ENCODE assay signal across 9 cellular contexts in the genomic region with DNA sequence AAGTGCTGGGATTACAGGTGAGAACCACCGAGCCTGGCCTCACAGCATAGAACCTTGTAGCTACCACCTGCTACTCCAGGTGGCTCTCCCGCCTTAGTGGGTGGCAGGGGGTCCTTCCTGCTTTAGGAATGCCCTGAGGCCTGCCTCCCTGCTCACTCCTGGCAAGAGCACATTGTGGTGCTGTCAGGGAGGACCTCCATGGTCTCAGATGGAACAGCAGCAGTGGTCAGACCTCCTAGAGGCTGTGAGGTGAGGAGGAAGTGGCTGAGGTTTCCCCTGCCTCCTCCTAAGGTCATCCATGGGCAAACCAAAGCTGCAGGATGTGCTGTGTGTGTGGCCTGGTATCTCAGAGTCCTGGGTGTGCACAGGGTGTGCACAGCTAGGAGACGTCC. TPM values are rescaled to one million over a fixed set of nuclear protein-coding genes. Genes with fewer than 3 reads are reported as not detected.
A peak's percentile ranks its signal among the peaks of the same experiment; 100 is the strongest.
DNase-seq lines count a peak whose midpoint lies in the region; ATAC-seq and TF ChIP-seq lines count a peak whose summit lies in the region.
"Had no signal": no experiment of that assay in that cellular context is flagged by ENCODE, and none has a peak within 500 bp of the region (broad histone marks: within the 10 kb centered on the region; RNA-seq: fewer than 3 reads in every experiment).

No MANE protein-coding gene starts in this region.

- H3K36me3 ChIP-seq in mesenchymal stem cell (ENCODE audit: control insufficient read depth in 1 of 2, insufficient read depth in 2 of 2, low read depth in 1 of 2, low read length in 2 of 2) (no peaks in the 10 kb centered on the region), urinary bladder (ENCODE audit: insufficient read depth) (no peaks in the 10 kb centered on the region)

- POLR2A ChIA-PET in activated naive CD8-positive, alpha-beta T cell treated with anti-CD3 and anti-CD28 coated beads, Interleukin-2, amount 10 ng/mL, durations not matched to agents 7 days and 5 days (lab: Charles Lee): no interaction called here

- H2BK15ac ChIP-seq in mesenchymal stem cell (ENCODE audit: low read depth, poor library complexity, severe bottlenecking): no peak overlapping the region

- 58% methylated on average over 3 of the region's 3 CpGs for WGBS in mesenchymal stem cell
- WGBS in urinary bladder: 74% methylated on average over 3 of the region's 3 CpGs

- H3K79me1 ChIP-seq in mesenchymal stem cell (replicated peaks; ENCODE audit: low read length, poor library complexity, severe bottlenecking): peaks cover 2% of the 10 kb centered on the region

- peak overlapping the region; percentile 4 to 65 for H3K18ac ChIP-seq in mesenchymal stem cell (ENCODE audit: low read depth in 1 of 2, low read length in 2 of 2)

- no peak overlapping the region for H3K27ac Mint-ChIP-seq in activated naive CD8-positive, alpha-beta T cell treated with anti-CD3 and anti-CD28 coated beads, Interleukin-2, amount 10 ng/mL, durations not matched to agents 7 days and 5 days
- H3K27ac Mint-ChIP-seq in activated naive CD8-positive, alpha-beta T cell treated with anti-CD3 and anti-CD28 coated beads, Interleukin-2, amount 50 U/mL, for 24 hours: no peak overlapping the region
- H3K27ac Mint-ChIP-seq in chondrocyte (ENCODE audit: unreplicated experiment): peak overlapping the region; percentile 66
- H3K27ac Mint-ChIP-seq: stimulated activated memory B cell treated with anti-CD40 and anti-IgM and Interleukin-4, amounts not matched to agents 10 μg/mL and 1 μg/mL and 100 μg/mL, for 72 hours had no signal

- H3K27ac ChIP-seq in mesenchymal stem cell (ENCODE audit: low read length, poor library complexity, severe bottlenecking) (no peak overlapping the region), urinary bladder (ENCODE audit: low read depth) (peak overlapping the region; percentile 82)

- H3K4me1 ChIP-seq in mesenchymal stem cell (ENCODE audit: control insufficient read depth, insufficient read depth, low read depth, low read length) (peaks cover 38% of the 10 kb centered on the region), urinary bladder (ENCODE audit: insufficient read depth) (peaks cover 1% of the 10 kb centered on the region)

- no peak overlapping the region for H2AK5ac ChIP-seq in mesenchymal stem cell (ENCODE audit: low read length, severe bottlenecking)

- peak; percentile 50 for ATAC-seq in activated naive CD8-positive, alpha-beta T cell treated with anti-CD3 and anti-CD28 coated beads, Interleukin-2, amount 10 ng/mL, durations not matched to agents 7 days and 5 days (ENCODE audit: low read depth)
- ATAC-seq in activated naive CD8-positive, alpha-beta T cell treated with anti-CD3 and anti-CD28 coated beads, Interleukin-2, amount 50 U/mL, for 24 hours: no peak
- ATAC-seq in GM21360 (IDR thresholded peaks at IDR 0.05; ENCODE audit: unreplicated experiment) (no peak), HG03045 (IDR thresholded peaks at IDR 0.05; ENCODE audit: unreplicated experiment) (no peak)
- ATAC-seq: stimulated activated memory B cell treated with anti-CD40 and anti-IgM and Interleukin-4, amounts not matched to agents 10 μg/mL and 1 μg/mL and 100 μg/mL, for 72 hours had no signal

- no peaks in the 10 kb centered on the region for H3K9me3 Mint-ChIP-seq in activated naive CD8-positive, alpha-beta T cell treated with anti-CD3 and anti-CD28 coated beads, Interleukin-2, amount 10 ng/mL, durations not matched to agents 7 days and 5 days
- no peaks in the 10 kb centered on the region for H3K9me3 Mint-ChIP-seq in activated naive CD8-positive, alpha-beta T cell treated with anti-CD3 and anti-CD28 coated beads, Interleukin-2, amount 50 U/mL, for 24 hours
- no peaks in the 10 kb centered on the region for H3K9me3 Mint-ChIP-seq in chondrocyte (ENCODE audit: low read depth)
- H3K9me3 Mint-ChIP-seq: stimulated activated memory B cell treated with anti-CD40 and anti-IgM and Interleukin-4, amounts not matched to agents 10 μg/mL and 1 μg/mL and 100 μg/mL, for 72 hours had no signal

- H3K4ac ChIP-seq in mesenchymal stem cell (ENCODE audit: low read depth in 1 of 2, low read length in 2 of 2): no peak overlapping the region

- H3K4me2 ChIP-seq in mesenchymal stem cell (ENCODE audit: low read length, poor library complexity, severe bottlenecking): no peak overlapping the region

- peak overlapping the region; percentile 29 to 87 for H2BK12ac ChIP-seq in mesenchymal stem cell (ENCODE audit: low read length in 2 of 2)

- peak overlapping the region; percentile 1 for H4K8ac ChIP-seq in mesenchymal stem cell (ENCODE audit: low read length)

- DNase-seq in activated naive CD8-positive, alpha-beta T cell treated with anti-CD3 and anti-CD28 coated beads, Interleukin-2, amount 10 ng/mL, durations not matched to agents 7 days and 5 days: no peak
- no peak for DNase-seq in activated naive CD8-positive, alpha-beta T cell treated with anti-CD3 and anti-CD28 coated beads, Interleukin-2, amount 50 U/mL, for 24 hours
- DNase-seq in chondrocyte (ENCODE audit: low spot score) (no peak), mesenchymal stem cell (no peak), Ammon's horn (ENCODE audit: low spot score) (no peak)

- TF ChIP-seq CTCF in chondrocyte (IDR thresholded peaks at IDR 0.05): no peak

- H3K9me3 ChIP-seq in mesenchymal stem cell (ENCODE audit: control insufficient read depth, low read length): no peaks in the 10 kb centered on the region

- no peak overlapping the region for H2BK120ac ChIP-seq in mesenchymal stem cell (ENCODE audit: low read depth, low read length)

- H3K4me3 Mint-ChIP-seq in activated naive CD8-positive, alpha-beta T cell treated with anti-CD3 and anti-CD28 coated beads, Interleukin-2, amount 10 ng/mL, durations not matched to agents 7 days and 5 days: no peak overlapping the region
- H3K4me3 Mint-ChIP-seq in activated naive CD8-positive, alpha-beta T cell treated with anti-CD3 and anti-CD28 coated beads, Interleukin-2, amount 50 U/mL, for 24 hours: no peak overlapping the region
- no peak overlapping the region for H3K4me3 Mint-ChIP-seq in chondrocyte (ENCODE audit: unreplicated experiment)
- H3K4me3 Mint-ChIP-seq: stimulated activated memory B cell treated with anti-CD40 and anti-IgM and Interleukin-4, amounts not matched to agents 10 μg/mL and 1 μg/mL and 100 μg/mL, for 72 hours had no signal

- no peak overlapping the region for H3K23ac ChIP-seq in mesenchymal stem cell (ENCODE audit: low read length in 2 of 2)

- peaks cover 7% of the 10 kb centered on the region for H3K4me1 Mint-ChIP-seq in activated naive CD8-positive, alpha-beta T cell treated with anti-CD3 and anti-CD28 coated beads, Interleukin-2, amount 10 ng/mL, durations not matched to agents 7 days and 5 days
- H3K4me1 Mint-ChIP-seq in activated naive CD8-positive, alpha-beta T cell treated with anti-CD3 and anti-CD28 coated beads, Interleukin-2, amount 50 U/mL, for 24 hours: peaks cover 8% of the 10 kb centered on the region
- H3K4me1 Mint-ChIP-seq in chondrocyte (ENCODE audit: low read depth): peaks cover 49% of the 10 kb centered on the region

- H3K9ac ChIP-seq in mesenchymal stem cell (ENCODE audit: low read length): no peak overlapping the region

- H2BK5ac ChIP-seq in mesenchymal stem cell (ENCODE audit: low read depth, low read length, poor library complexity, severe bottlenecking): no peak overlapping the region

- no peak overlapping the region for H2AFZ ChIP-seq in mesenchymal stem cell (ENCODE audit: low read depth, low read length)

- H3K27me3 Mint-ChIP-seq in activated naive CD8-positive, alpha-beta T cell treated with anti-CD3 and anti-CD28 coated beads, Interleukin-2, amount 10 ng/mL, durations not matched to agents 7 days and 5 days: peaks cover 43% of the 10 kb centered on the region
- H3K27me3 Mint-ChIP-seq in activated naive CD8-positive, alpha-beta T cell treated with anti-CD3 and anti-CD28 coated beads, Interleukin-2, amount 50 U/mL, for 24 hours: peaks cover 37% of the 10 kb centered on the region
- no peaks in the 10 kb centered on the region for H3K27me3 Mint-ChIP-seq in chondrocyte (ENCODE audit: low read depth)

- no peak overlapping the region for H3K4me3 ChIP-seq in mesenchymal stem cell (ENCODE audit: insufficient read depth in 1 of 2, low read depth in 1 of 2, low read length in 2 of 2)
- H3K4me3 ChIP-seq in urinary bladder (ENCODE audit: low read depth, low read length): no peak overlapping the region

- no peak overlapping the region for H3K14ac ChIP-seq in mesenchymal stem cell (ENCODE audit: low read length in 2 of 2)

- peak overlapping the region; percentile 0 for H4K91ac ChIP-seq in mesenchymal stem cell (ENCODE audit: low read length)

- H3K36me3 Mint-ChIP-seq in activated naive CD8-positive, alpha-beta T cell treated with anti-CD3 and anti-CD28 coated beads, Interleukin-2, amount 10 ng/mL, durations not matched to agents 7 days and 5 days: no peaks in the 10 kb centered on the region
- no peaks in the 10 kb centered on the region for H3K36me3 Mint-ChIP-seq in activated naive CD8-positive, alpha-beta T cell treated with anti-CD3 and anti-CD28 coated beads, Interleukin-2, amount 50 U/mL, for 24 hours (ENCODE audit: low read depth)
- H3K36me3 Mint-ChIP-seq in chondrocyte (ENCODE audit: low read depth): no peaks in the 10 kb centered on the region
- H3K36me3 Mint-ChIP-seq: stimulated activated memory B cell treated with anti-CD40 and anti-IgM and Interleukin-4, amounts not matched to agents 10 μg/mL and 1 μg/mL and 100 μg/mL, for 72 hours had no signal

- H3K27me3 ChIP-seq in mesenchymal stem cell (ENCODE audit: control insufficient read depth in 1 of 2, insufficient read depth in 1 of 2, low read length in 2 of 2): peaks cover 0 to 19% of the 10 kb centered on the region in 2 experiments

RNA-seq across cellular contexts. Expression of a gene that starts 6.7 kb away (rescaled TPM):
- total RNA-seq in activated naive CD8-positive, alpha-beta T cell treated with anti-CD3 and anti-CD28 coated beads, Interleukin-2, amount 10 ng/mL, durations not matched to agents 7 days and 5 days: 1 to 10 TPM; 3.9 to 4.0 TPM
- total RNA-seq in chondrocyte (3.6 to 9.1 TPM (median 7.6 TPM) in 3 replicates), urinary bladder (12.8 TPM)
- 5.9 TPM for polyA plus RNA-seq in mesenchymal stem cell (2013, experiment 1 of 2)
- 5.8 TPM for polyA plus RNA-seq in mesenchymal stem cell (2013, experiment 2 of 2)
- polyA plus RNA-seq in urinary bladder: 41.9 TPM
